In genomic region chr16:81832801-81833547, GRCh38 we compare ENCODE assay signal across 18 cellular contexts. TPM values are rescaled to one million over a fixed set of nuclear protein-coding genes. Genes with fewer than 3 reads are reported as not detected.
DNase-seq lines count a peak whose midpoint lies in the region; ATAC-seq, FAIRE-seq and TF ChIP-seq lines count a peak whose summit lies in the region.
"Had no signal": no experiment of that assay in that cellular context is flagged by ENCODE, and none has a peak within 500 bp of the region (broad histone marks: within the 10 kb centered on the region; RNA-seq: fewer than 3 reads in every experiment).

No MANE protein-coding gene starts in this region.

- ATAC-seq in GM12878 (no peak), HG03521 (IDR thresholded peaks at IDR 0.05; ENCODE audit: unreplicated experiment) (no peak)
- ATAC-seq: stimulated activated effector memory CD8-positive, alpha-beta T cell treated with anti-CD3 and anti-CD28 coated beads, Interleukin-12 subunit alpha, Interleukin-12 subunit beta, amount 100 ng/mL, for 72 hours had no signal

- H3K9ac ChIP-seq in GM12878 (ENCODE audit: control insufficient read depth, insufficient read depth, low read length) = peak overlapping the region; percentile 45
- no peak overlapping the region for H3K9ac ChIP-seq in neural progenitor cell

- peaks cover 93% of the 10 kb centered on the region for H3K79me2 ChIP-seq in GM12878 (ENCODE audit: control insufficient read depth, insufficient read depth, low read length)
- no peaks in the 10 kb centered on the region for H3K79me2 ChIP-seq in neural progenitor cell (ENCODE audit: low read depth)

- H3K27ac ChIP-seq in CD8-positive, alpha-beta memory T cell (ENCODE audit: low read depth, low read length) = no peak overlapping the region
- H3K27ac ChIP-seq in HL-60 (replicated peaks) (peak overlapping the region; percentile 91), GM12878 (ENCODE audit: control insufficient read depth, insufficient read depth) (peak overlapping the region; percentile 95), neural progenitor cell (no peak overlapping the region)
- H3K27ac ChIP-seq: esophagus muscularis mucosa, tibial artery had no signal

- no peaks in the 10 kb centered on the region for H3K9me3 Mint-ChIP-seq in CD8-positive, alpha-beta memory T cell
- H3K9me3 Mint-ChIP-seq in neural progenitor cell = no peaks in the 10 kb centered on the region
- H3K9me3 Mint-ChIP-seq: activated CD4-positive, alpha-beta T cell treated with anti-CD3 and anti-CD28 coated beads, Interleukin-2, amount 10 ng/mL, durations not matched to agents 24 days and 14 days; stimulated activated effector memory CD8-positive, alpha-beta T cell treated with anti-CD3 and anti-CD28 coated beads, Interleukin-12 subunit alpha, Interleukin-12 subunit beta, amount 100 ng/mL, for 72 hours had no signal

- H3K36me3 ChIP-seq in CD8-positive, alpha-beta memory T cell (ENCODE audit: insufficient read depth, low read length) = no peaks in the 10 kb centered on the region
- peaks cover 17 to 19% of the 10 kb centered on the region in 2 experiments for H3K36me3 ChIP-seq in GM12878 (ENCODE audit: control insufficient read depth in 2 of 2, insufficient read depth in 2 of 2, low read length in 1 of 2)
- no peaks in the 10 kb centered on the region for H3K36me3 ChIP-seq in neural progenitor cell
- H3K36me3 ChIP-seq: esophagus muscularis mucosa, MG63, tibial artery had no signal

- peaks cover 0 to 1% (median 0%) of the 10 kb centered on the region in 3 donors for H3K36me3 Mint-ChIP-seq in CD8-positive, alpha-beta memory T cell
- no peaks in the 10 kb centered on the region for H3K36me3 Mint-ChIP-seq in neural progenitor cell

- CTCF ChIA-PET in CD8-positive, alpha-beta memory T cell (lab: Charles Lee) = interaction anchor here (1.2 kb wide), 1 partner anchor 15 kb away, joined by 5 read pairs; no protein-coding TSS in a partner anchor
- CTCF ChIA-PET in GM12878 (lab: Yijun Ruan, JAX) = interaction anchor here (0.6 to 6.7 kb wide), 2 partner anchors 41 to 52 kb away, joined by 3 to 32 read pairs; no protein-coding TSS in a partner anchor

- peaks cover 25% of the 10 kb centered on the region for H3K4me1 ChIP-seq in CD8-positive, alpha-beta memory T cell (ENCODE audit: insufficient read depth, low read length)
- H3K4me1 ChIP-seq in GM12878 (ENCODE audit: control insufficient read depth, insufficient read depth, low read length) = peaks cover 88% of the 10 kb centered on the region
- peaks cover 5% of the 10 kb centered on the region for H3K4me1 ChIP-seq in neural progenitor cell
- H3K4me1 ChIP-seq: esophagus muscularis mucosa, tibial artery had no signal

- peak overlapping the region; percentile 99 for H3K4me2 ChIP-seq in GM12878 (ENCODE audit: control insufficient read depth, insufficient read depth)
- no peak overlapping the region for H3K4me2 ChIP-seq in neural progenitor cell

- no peak for TF ChIP-seq EP300 in GM12878 (IDR thresholded peaks at IDR 0.05; ENCODE audit: borderline replicate concordance in 1 of 2, control insufficient read depth in 1 of 2, low read depth in 2 of 2, low read length in 2 of 2)

- intact Hi-C loops in GM12878 (cut with micrococcal nuclease; ENCODE audit: unreplicated experiment) = no loop called here

- no peak for DNase-seq in CD8-positive, alpha-beta memory T cell
- DNase-seq in HL-60 (ENCODE audit: low read depth in 1 of 2, low spot score in 1 of 2) = peak; percentile 27 to 56
- DNase-seq in GM12878 (ENCODE audit: low read depth, low spot score) = no peak
- no peak for DNase-seq in neural progenitor cell (ENCODE audit: low spot score)
- no peak for DNase-seq in foreskin fibroblast
- no peak for DNase-seq in stimulated activated CD4-positive, alpha-beta T cell treated with anti-CD3 and anti-CD28 coated beads, Interleukin-4, amount 100 ng/mL, for 4 hours
- no peak for DNase-seq in AG08396 (ENCODE audit: low spot score)
- DNase-seq: activated CD4-positive, alpha-beta T cell treated with anti-CD3 and anti-CD28 coated beads, Interleukin-2, amount 10 ng/mL, durations not matched to agents 24 days and 14 days; MG63; NCI-H1694 treated with DMSO at 0.1 percent for 48 hours; NCI-H2227 treated with DMSO at 0.1 percent for 48 hours; RPMI8226; tibial artery had no signal

- no peak for TF ChIP-seq RAD21 in GM12878 (IDR thresholded peaks at IDR 0.05; ENCODE audit: insufficient read depth, low read depth, low read length)

- POLR2A ChIA-PET in CD8-positive, alpha-beta memory T cell (lab: Charles Lee) = interaction anchor here (0.5 kb wide), 1 partner anchor 93 kb away, joined by 3 read pairs; no protein-coding TSS in a partner anchor
- POLR2A ChIA-PET in GM12878 (lab: Charles Lee) = interaction anchor here (0.5 to 3.3 kb wide), 9 partner anchors 9 to 51 kb away, joined by 3 to 13 read pairs (median 5); no protein-coding TSS in a partner anchor

- RAD21 ChIA-PET in GM12878 (lab: Charles Lee; ENCODE audit: unreplicated experiment) = interaction anchor here (0.7 to 3.7 kb wide), 5 partner anchors 15 to 92 kb away, joined by 3 to 21 read pairs (median 4); no protein-coding TSS in a partner anchor

- peak overlapping the region in 6 of 8 donors; percentile 57 to 98 (median 86) for H3K27ac Mint-ChIP-seq in CD8-positive, alpha-beta memory T cell
- peak overlapping the region; percentile 46 for H3K27ac Mint-ChIP-seq in neural progenitor cell
- H3K27ac Mint-ChIP-seq: activated CD4-positive, alpha-beta T cell treated with anti-CD3 and anti-CD28 coated beads, Interleukin-2, amount 10 ng/mL, durations not matched to agents 24 days and 14 days had no signal

- TF ChIP-seq CTCF in HL-60 (IDR thresholded peaks at IDR 0.05; ENCODE audit: insufficient read depth, low read length) = no peak
- no peak for TF ChIP-seq CTCF in GM12878 (IDR thresholded peaks at IDR 0.05 in 2 of 3, conservative IDR thresholded peaks at IDR 0.05 in 1 of 3; ENCODE audit: control insufficient read depth in 2 of 3, extremely low read depth in 1 of 3, insufficient read depth in 1 of 3, low read depth in 3 of 3, low read length in 3 of 3)
- no peak for TF ChIP-seq CTCF in neural progenitor cell (IDR thresholded peaks at IDR 0.05)
- no peak for TF ChIP-seq CTCF in foreskin fibroblast (IDR thresholded peaks at IDR 0.05; ENCODE audit: low read depth, low read length)

- H2AFZ ChIP-seq in GM12878 (ENCODE audit: control insufficient read depth, low read depth, low read length) (no peak overlapping the region), neural progenitor cell (replicated peaks) (no peak overlapping the region)

- WGBS in GM12878 (ENCODE audit: insufficient coverage, insufficient replicate concordance, low lambda C conversion rate, missing lambda C conversion rate) = 74% methylated on average over 12 of the region's 12 CpGs

- no peak overlapping the region for H3K4me3 ChIP-seq in CD8-positive, alpha-beta memory T cell (ENCODE audit: low read length)
- no peak overlapping the region for H3K4me3 ChIP-seq in HL-60 (replicated peaks; ENCODE audit: insufficient read depth, low read length)
- H3K4me3 ChIP-seq in GM12878 = no peak overlapping the region
- H3K4me3 ChIP-seq in neural progenitor cell = no peak overlapping the region
- no peak overlapping the region for H3K4me3 ChIP-seq in foreskin fibroblast (ENCODE audit: low read depth in 1 of 2, low read length in 2 of 2)
- H3K4me3 ChIP-seq: esophagus muscularis mucosa, MG63, tibial artery had no signal

- in situ Hi-C loops in GM12878 (cut with MboI) = no loop called here

- SMC1A ChIA-PET in GM12878 (lab: Charles Lee; ENCODE audit: uncharacterized antibody, unreplicated experiment) = interaction anchor here (0.8 to 14.0 kb wide), 7 partner anchors 9 to 40 kb away, joined by 3 to 135 read pairs (median 16); no protein-coding TSS in a partner anchor

- H3K27me3 Mint-ChIP-seq in CD8-positive, alpha-beta memory T cell = peaks cover 0 to 1% of the 10 kb centered on the region in 2 donors
- H3K27me3 Mint-ChIP-seq in neural progenitor cell (ENCODE audit: insufficient read depth, low read depth) = no peaks in the 10 kb centered on the region

- H3F3A ChIP-seq in neural progenitor cell (ENCODE audit: low read depth) = no peaks in the 10 kb centered on the region

- TF ChIP-seq POLR2A in GM12878 (IDR thresholded peaks at IDR 0.05; ENCODE audit: low read depth, low read length) = peak; percentile 71

- H3K9me3 ChIP-seq in CD8-positive, alpha-beta memory T cell (ENCODE audit: low read length) = no peaks in the 10 kb centered on the region
- no peaks in the 10 kb centered on the region for H3K9me3 ChIP-seq in GM12878 (replicated peaks; ENCODE audit: control insufficient read depth, insufficient read depth, low read length)
- no peaks in the 10 kb centered on the region for H3K9me3 ChIP-seq in neural progenitor cell (ENCODE audit: low read depth)
- H3K9me3 ChIP-seq: esophagus muscularis mucosa, MG63, tibial artery had no signal

- H4K20me1 ChIP-seq in GM12878 (ENCODE audit: control insufficient read depth, insufficient read depth) (no peaks in the 10 kb centered on the region), neural progenitor cell (ENCODE audit: low read depth) (no peaks in the 10 kb centered on the region)

- H3K4me1 Mint-ChIP-seq in CD8-positive, alpha-beta memory T cell = peaks cover 45 to 82% (median 66%) of the 10 kb centered on the region in 3 donors
- peaks cover 10% of the 10 kb centered on the region for H3K4me1 Mint-ChIP-seq in neural progenitor cell

- BruUV-seq in GM12878 (replicated peaks; lab: Mats Ljungman, UMichigan) = no TSS peak

- H3K4me3 Mint-ChIP-seq in CD8-positive, alpha-beta memory T cell = peak overlapping the region in 2 of 7 donors; percentile 75
- H3K4me3 Mint-ChIP-seq in neural progenitor cell = no peak overlapping the region
- H3K4me3 Mint-ChIP-seq: activated CD4-positive, alpha-beta T cell treated with anti-CD3 and anti-CD28 coated beads, Interleukin-2, amount 10 ng/mL, durations not matched to agents 24 days and 14 days had no signal

- no peak for FAIRE-seq in GM12878 (lab: Jason Lieb, UNC)
- FAIRE-seq: H54, TTC549 had no signal

- H3K27me3 ChIP-seq in CD8-positive, alpha-beta memory T cell (ENCODE audit: insufficient read depth, low read length, poor library complexity, severe bottlenecking) = no peaks in the 10 kb centered on the region
- H3K27me3 ChIP-seq in HL-60 (ENCODE audit: insufficient read depth, poor library complexity, severe bottlenecking) (no peaks in the 10 kb centered on the region), GM12878 (replicated peaks in 1 of 2; ENCODE audit: control insufficient read depth in 2 of 2, insufficient read depth in 2 of 2, low read length in 1 of 2) (no peaks in the 10 kb centered on the region), neural progenitor cell (no peaks in the 10 kb centered on the region)
- H3K27me3 ChIP-seq: MG63 had no signal

RNA-seq across cellular contexts. Expression of gene PLCG2, which starts 53.9 kb away (rescaled TPM):
- 10 to 100 TPM; 14.2 to 16.2 TPM for total RNA-seq in CD8-positive, alpha-beta memory T cell
- polyA plus RNA-seq in CD8-positive, alpha-beta memory T cell = 5.4 TPM
- total RNA-seq in GM12878 (2013; cell fraction: nucleolus; rRNA removed) = 718 and 719 TPM in 2 replicates
- 131 and 138 TPM in 2 replicates for total RNA-seq in GM12878 (2014; rRNA removed)
- 137 and 139 TPM in 2 replicates for total RNA-seq in GM12878 (2014; rRNA removed; fragmentation: Illumina TruSeq; extraction: Trizol)
- total RNA-seq in GM12878 (2021) = 243 and 256 TPM in 2 replicates
- polyA plus RNA-seq in GM12878 (2011; ENCODE audit: low read depth) = 62.1 TPM
- 245 and 253 TPM in 2 replicates for polyA plus RNA-seq in GM12878 (2011; rRNA removed)
- 204 and 222 TPM in 2 replicates for polyA plus RNA-seq in GM12878 (2011; cell fraction: cytosol; rRNA removed)
- polyA plus RNA-seq in GM12878 (2011; cell fraction: nucleus; rRNA removed) = 783 and 874 TPM in 2 replicates
- 112 and 157 TPM in 2 replicates for polyA plus RNA-seq in GM12878 (2012)
- polyA plus RNA-seq in GM12878 (2014; fragmentation: Illumina TruSeq; extraction: Trizol) = 151 and 159 TPM in 2 replicates
- polyA plus RNA-seq in GM12878 (2014; fragmentation: Nextera tagmentation; extraction: Ambion mirVana) = 10 to 100 TPM; 47.6 to 53.9 TPM
- polyA plus RNA-seq in GM12878 (2014; rRNA removed) = 148 and 152 TPM in 2 replicates
- polyA plus RNA-seq in GM12878 (2016; fragmentation: Nextera tagmentation; extraction: Ambion mirVana) = 100 to 1,000 TPM; 156 to 168 TPM
- polyA minus RNA-seq in GM12878 (2011; rRNA and poly(A)+ RNA removed) = 502 and 650 TPM in 2 replicates
- 202 and 205 TPM in 2 replicates for polyA minus RNA-seq in GM12878 (2011; cell fraction: cytosol; rRNA and poly(A)+ RNA removed)
- 448 and 681 TPM in 2 replicates for polyA minus RNA-seq in GM12878 (2011; cell fraction: nucleus; rRNA and poly(A)+ RNA removed)
- total RNA-seq in neural progenitor cell (ENCODE audit: low replicate concordance) = 2.7 and 5.0 TPM in 2 replicates

Comparison
In these comparisons a context has a peak if more than half of its experiments do, and no peak if none do; other contexts are left out.
1. DNase-seq: peak in HL-60 (2 of 2); none in CD8-positive, alpha-beta memory T cell (0 of 5), GM12878 (single experiment), neural progenitor cell (single experiment), foreskin fibroblast (0 of 2), stimulated activated CD4-positive, alpha-beta T cell treated with anti-CD3 and anti-CD28 coated beads, Interleukin-4, amount 100 ng/mL, for 4 hours (0 of 2) and AG08396 (single experiment).
2. H3K27ac ChIP-seq: peak in HL-60 (single experiment) and GM12878 (single experiment); none in CD8-positive, alpha-beta memory T cell (single experiment) and neural progenitor cell (single experiment).
3. RNA of gene PLCG2, which starts 53.9 kb away (total RNA-seq): 131 to 719 TPM in GM12878; 14.2 to 16.2 TPM in CD8-positive, alpha-beta memory T cell and 2.7 to 5.0 TPM in neural progenitor cell; every median in the first group is over 4 times any median in the second.